14 cellular contexts compared by ENCODE assay signal in genomic region chr10:79547128-79547527, GRCh38. TPM values are rescaled to one million over a fixed set of nuclear protein-coding genes. Genes with fewer than 3 reads are reported as not detected.
DNase-seq lines count a peak whose midpoint lies in the region.
"Not testable (repeated sequence)": the region's sequence is repeated elsewhere in the genome, so short reads cannot be mapped to it uniquely, and the experiment has no call there.
"Had no signal": no experiment of that assay in that cellular context is flagged by ENCODE, and none has a peak within 500 bp of the region (broad histone marks: within the 10 kb centered on the region; RNA-seq: fewer than 3 reads in every experiment).

No MANE protein-coding gene starts in this region.

- DNase-seq in DMS53 treated with DMSO at 0.1 percent for 48 hours (lab: John Stamatoyannopoulos, UW; ENCODE audit: unreplicated experiment) (peak; percentile 87), NCI-H510A treated with DMSO at 0.1 percent for 48 hours (lab: John Stamatoyannopoulos, UW) (peak; percentile 32), OCI-M1 (lab: John Stamatoyannopoulos, UW) (peak; percentile 11)
- peak; percentile 41 for DNase-seq in activated CD4-positive, alpha-beta T cell treated with anti-CD3 and anti-CD28 coated beads, Interleukin-2, amount 10 ng/mL, durations not matched to agents 24 days and 14 days
- DNase-seq in activated T-helper 1 cell treated with anti-CD3 and anti-CD28 coated beads, Interleukin-12 subunit alpha, Interleukin-12 subunit beta, Interleukin-2, Interleukin-4 antibody, amounts not matched to agents 30 ng/mL and 10 ng/mL and 1 ng/mL, durations not matched to agents 14 hours and 24 hours and 36 hours (ENCODE audit: low spot score) = not testable (repeated sequence)

- H3K27ac Mint-ChIP-seq in activated CD4-positive, alpha-beta T cell treated with anti-CD3 and anti-CD28 coated beads, Interleukin-2, amount 10 ng/mL, durations not matched to agents 24 days and 14 days = not testable (repeated sequence)
- peak overlapping the region; percentile 14 for H3K27ac Mint-ChIP-seq in activated T-helper 1 cell treated with anti-CD3 and anti-CD28 coated beads, Interleukin-12 subunit alpha, Interleukin-12 subunit beta, Interleukin-2, Interleukin-4 antibody, amounts not matched to agents 30 ng/mL and 10 ng/mL and 1 ng/mL, durations not matched to agents 14 hours and 24 hours and 36 hours
- H3K27ac Mint-ChIP-seq in activated naive CD4-positive, alpha-beta T cell treated with anti-CD3 and anti-CD28 coated beads, Interleukin-2, amount 50 U/mL, for 24 hours = peak overlapping the region; percentile 19
- peak overlapping the region; percentile 76 for H3K27ac Mint-ChIP-seq in dendritic cell treated with granulocyte-macrophage colony-stimulating factor and Interleukin-4, amounts not matched to agents 40 ng/mL and 50 ng/mL, for 4 days

- intact Hi-C loops in activated CD4-positive, alpha-beta T cell treated with anti-CD3 and anti-CD28 coated beads, Interleukin-2, amount 10 ng/mL, durations not matched to agents 24 days and 14 days (cut with micrococcal nuclease); activated T-helper 1 cell treated with anti-CD3 and anti-CD28 coated beads, Interleukin-12 subunit alpha, Interleukin-12 subunit beta, Interleukin-2, Interleukin-4 antibody, amounts not matched to agents 30 ng/mL and 10 ng/mL and 1 ng/mL, durations not matched to agents 14 hours and 24 hours and 36 hours (cut with micrococcal nuclease); dendritic cell treated with granulocyte-macrophage colony-stimulating factor and Interleukin-4, amounts not matched to agents 40 ng/mL and 50 ng/mL, for 4 days (cut with micrococcal nuclease): not testable (repeated sequence)

- not testable (repeated sequence) for H3K36me3 Mint-ChIP-seq in activated CD4-positive, alpha-beta T cell treated with anti-CD3 and anti-CD28 coated beads, Interleukin-2, amount 10 ng/mL, durations not matched to agents 24 days and 14 days (ENCODE audit: low read depth); activated naive CD4-positive, alpha-beta T cell treated with anti-CD3 and anti-CD28 coated beads, Interleukin-2, amount 50 U/mL, for 24 hours; dendritic cell treated with granulocyte-macrophage colony-stimulating factor and Interleukin-4, amounts not matched to agents 40 ng/mL and 50 ng/mL, for 4 days (ENCODE audit: low read depth)
- H3K36me3 Mint-ChIP-seq in activated T-helper 1 cell treated with anti-CD3 and anti-CD28 coated beads, Interleukin-12 subunit alpha, Interleukin-12 subunit beta, Interleukin-2, Interleukin-4 antibody, amounts not matched to agents 30 ng/mL and 10 ng/mL and 1 ng/mL, durations not matched to agents 14 hours and 24 hours and 36 hours (ENCODE audit: low read depth) = peaks cover 11% of the 10 kb centered on the region

- H3K9me3 Mint-ChIP-seq in activated CD4-positive, alpha-beta T cell treated with anti-CD3 and anti-CD28 coated beads, Interleukin-2, amount 10 ng/mL, durations not matched to agents 24 days and 14 days; activated naive CD4-positive, alpha-beta T cell treated with anti-CD3 and anti-CD28 coated beads, Interleukin-2, amount 50 U/mL, for 24 hours; dendritic cell treated with granulocyte-macrophage colony-stimulating factor and Interleukin-4, amounts not matched to agents 40 ng/mL and 50 ng/mL, for 4 days: not testable (repeated sequence)
- peaks cover 23% of the 10 kb centered on the region for H3K9me3 Mint-ChIP-seq in activated T-helper 1 cell treated with anti-CD3 and anti-CD28 coated beads, Interleukin-12 subunit alpha, Interleukin-12 subunit beta, Interleukin-2, Interleukin-4 antibody, amounts not matched to agents 30 ng/mL and 10 ng/mL and 1 ng/mL, durations not matched to agents 14 hours and 24 hours and 36 hours

- not testable (repeated sequence) for H3K27me3 Mint-ChIP-seq in activated CD4-positive, alpha-beta T cell treated with anti-CD3 and anti-CD28 coated beads, Interleukin-2, amount 10 ng/mL, durations not matched to agents 24 days and 14 days; activated T-helper 1 cell treated with anti-CD3 and anti-CD28 coated beads, Interleukin-12 subunit alpha, Interleukin-12 subunit beta, Interleukin-2, Interleukin-4 antibody, amounts not matched to agents 30 ng/mL and 10 ng/mL and 1 ng/mL, durations not matched to agents 14 hours and 24 hours and 36 hours (ENCODE audit: insufficient read depth); activated naive CD4-positive, alpha-beta T cell treated with anti-CD3 and anti-CD28 coated beads, Interleukin-2, amount 50 U/mL, for 24 hours; dendritic cell treated with granulocyte-macrophage colony-stimulating factor and Interleukin-4, amounts not matched to agents 40 ng/mL and 50 ng/mL, for 4 days

- peaks cover 40% of the 10 kb centered on the region for H3K4me1 Mint-ChIP-seq in activated CD4-positive, alpha-beta T cell treated with anti-CD3 and anti-CD28 coated beads, Interleukin-2, amount 10 ng/mL, durations not matched to agents 24 days and 14 days
- H3K4me1 Mint-ChIP-seq in activated T-helper 1 cell treated with anti-CD3 and anti-CD28 coated beads, Interleukin-12 subunit alpha, Interleukin-12 subunit beta, Interleukin-2, Interleukin-4 antibody, amounts not matched to agents 30 ng/mL and 10 ng/mL and 1 ng/mL, durations not matched to agents 14 hours and 24 hours and 36 hours (ENCODE audit: low read depth) = peaks cover 50% of the 10 kb centered on the region
- H3K4me1 Mint-ChIP-seq in activated naive CD4-positive, alpha-beta T cell treated with anti-CD3 and anti-CD28 coated beads, Interleukin-2, amount 50 U/mL, for 24 hours = peaks cover 25% of the 10 kb centered on the region
- H3K4me1 Mint-ChIP-seq in dendritic cell treated with granulocyte-macrophage colony-stimulating factor and Interleukin-4, amounts not matched to agents 40 ng/mL and 50 ng/mL, for 4 days (ENCODE audit: low read depth) = peaks cover 40% of the 10 kb centered on the region

- not testable (repeated sequence) for H3K4me3 Mint-ChIP-seq in activated CD4-positive, alpha-beta T cell treated with anti-CD3 and anti-CD28 coated beads, Interleukin-2, amount 10 ng/mL, durations not matched to agents 24 days and 14 days; activated T-helper 1 cell treated with anti-CD3 and anti-CD28 coated beads, Interleukin-12 subunit alpha, Interleukin-12 subunit beta, Interleukin-2, Interleukin-4 antibody, amounts not matched to agents 30 ng/mL and 10 ng/mL and 1 ng/mL, durations not matched to agents 14 hours and 24 hours and 36 hours; dendritic cell treated with granulocyte-macrophage colony-stimulating factor and Interleukin-4, amounts not matched to agents 40 ng/mL and 50 ng/mL, for 4 days
- H3K4me3 Mint-ChIP-seq in activated naive CD4-positive, alpha-beta T cell treated with anti-CD3 and anti-CD28 coated beads, Interleukin-2, amount 50 U/mL, for 24 hours = peak overlapping the region; percentile 20

RNA-seq across cellular contexts. Expression of gene SFTPA2, which starts 13.1 kb away (rescaled TPM):
- not detected in 2 replicates for total RNA-seq in activated CD4-positive, alpha-beta T cell treated with anti-CD3 and anti-CD28 coated beads, Interleukin-2, amount 10 ng/mL, durations not matched to agents 24 days and 14 days
- total RNA-seq in activated T-helper 1 cell treated with anti-CD3 and anti-CD28 coated beads, Interleukin-12 subunit alpha, Interleukin-12 subunit beta, Interleukin-2, Interleukin-4 antibody, amounts not matched to agents 30 ng/mL and 10 ng/mL and 1 ng/mL, durations not matched to agents 14 hours and 24 hours and 36 hours = not detected in 2 replicates
- total RNA-seq: A172; A673; Caco-2; CD8-positive, alpha-beta T cell; Daoy; G401; HFFc6 had no signal

RNA-seq across cellular contexts. Expression of gene EIF5AL1, which starts 34.8 kb away (rescaled TPM):
- 0.40 and 0.45 TPM in 2 replicates for total RNA-seq in activated CD4-positive, alpha-beta T cell treated with anti-CD3 and anti-CD28 coated beads, Interleukin-2, amount 10 ng/mL, durations not matched to agents 24 days and 14 days
- total RNA-seq in activated T-helper 1 cell treated with anti-CD3 and anti-CD28 coated beads, Interleukin-12 subunit alpha, Interleukin-12 subunit beta, Interleukin-2, Interleukin-4 antibody, amounts not matched to agents 30 ng/mL and 10 ng/mL and 1 ng/mL, durations not matched to agents 14 hours and 24 hours and 36 hours = 0.34 and 0.59 TPM in 2 replicates
